Comparison of ENCODE assay signal across 20 cellular contexts in the genomic region with DNA sequence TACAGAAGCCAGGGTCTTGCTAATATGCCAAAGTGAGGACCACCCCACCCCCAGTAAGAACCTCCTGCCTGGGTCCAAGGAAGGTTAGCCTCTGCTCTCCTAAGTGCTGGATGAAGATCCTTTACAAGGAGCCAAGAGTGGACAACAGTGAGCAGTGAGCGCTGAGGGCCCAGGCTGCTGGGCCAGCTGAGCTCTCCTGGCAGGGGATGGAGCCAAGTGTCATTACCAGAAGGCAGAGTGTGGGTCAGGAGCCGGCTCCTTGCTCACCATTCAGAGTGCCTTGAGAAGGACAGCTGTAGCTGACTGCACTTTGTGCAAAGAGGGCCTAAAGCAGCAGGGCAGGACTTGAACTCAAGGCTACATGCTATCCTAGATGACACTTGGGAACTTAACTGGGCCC.
"Had no signal": no experiment of that assay in that cellular context is flagged by ENCODE, and none has a peak within 500 bp of the region (broad histone marks: within the 10 kb centered on the region; RNA-seq: fewer than 3 reads in every experiment).

No MANE protein-coding gene starts in this region.

- DNase-seq: dermis blood vessel endothelial cell; dorsolateral prefrontal cortex; effector CD4-positive, alpha-beta T cell; effector memory CD4-positive, alpha-beta T cell; foreskin fibroblast; foreskin melanocyte; gastrocnemius medialis; glutamatergic neuron; head of caudate nucleus; heart right ventricle; hippocampal formation; left cardiac atrium; left lung; left ventricle myocardium superior; lower lobe of right lung; mesendoderm; midbrain had no signal

- H3K4me3 Mint-ChIP-seq: memory B cell had no signal

- H3K36me3 ChIP-seq: esophagus muscularis mucosa, gastrocnemius medialis, heart right ventricle, left lung, lower lobe of right lung had no signal

- H3K27me3 ChIP-seq: gastrocnemius medialis, left lung had no signal

- H3K27ac ChIP-seq: coronary artery, dorsolateral prefrontal cortex, esophagus muscularis mucosa, gastrocnemius medialis, heart right ventricle, left lung, lower lobe of right lung had no signal

- H3K4me3 ChIP-seq: coronary artery, dorsolateral prefrontal cortex, esophagus muscularis mucosa, gastrocnemius medialis, heart right ventricle, left lung, lower lobe of right lung had no signal

- H3K4me1 Mint-ChIP-seq: memory B cell had no signal

- ATAC-seq: gastrocnemius medialis, heart right ventricle, left ventricle myocardium superior had no signal

- H3K4me1 ChIP-seq: esophagus muscularis mucosa had no signal

- H3K27ac Mint-ChIP-seq: memory B cell had no signal

- H3K9me3 ChIP-seq: esophagus muscularis mucosa, gastrocnemius medialis, heart right ventricle, lower lobe of right lung had no signal
